ENCODE assay signal across 8 cellular contexts in the genomic region with DNA sequence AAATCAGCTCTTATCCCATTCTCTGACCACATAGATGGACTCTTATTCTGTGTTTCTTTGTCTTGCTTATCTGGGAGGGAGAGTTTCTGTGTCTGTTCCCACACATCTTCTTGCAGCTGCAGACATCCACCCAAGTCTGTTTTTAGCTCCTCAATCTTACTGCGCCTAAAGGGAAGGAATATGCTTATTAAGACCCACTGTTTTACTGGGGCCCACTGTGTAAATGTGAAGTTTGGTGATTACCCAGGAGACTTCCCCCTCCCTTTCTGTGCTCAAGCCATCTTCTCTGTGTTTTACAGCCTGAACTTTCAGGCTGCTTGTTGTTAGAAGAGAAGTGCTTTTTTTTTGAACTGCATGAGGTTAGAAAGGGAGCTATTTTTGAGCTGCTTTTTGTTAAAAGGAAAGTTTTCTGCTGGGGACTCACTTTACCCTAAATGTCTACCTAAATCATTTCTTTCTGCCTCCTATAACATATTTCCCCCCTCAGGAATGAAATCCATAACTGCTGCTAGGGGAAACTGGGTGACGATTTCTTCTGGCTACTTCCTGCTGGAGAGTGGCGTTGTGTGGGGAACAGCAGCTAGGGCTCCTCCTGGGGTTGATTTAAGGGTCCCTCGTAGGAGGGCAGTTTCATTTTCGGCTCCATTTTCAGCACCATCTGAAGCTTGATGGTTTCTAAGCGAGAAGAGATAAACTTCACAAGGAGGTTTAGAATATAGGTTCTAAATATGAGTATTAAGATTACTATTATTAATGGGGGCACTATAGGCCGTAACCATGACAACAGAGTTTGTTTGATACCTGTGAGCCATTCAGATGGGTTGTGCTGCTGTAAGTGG. TPM values are rescaled to one million over a fixed set of nuclear protein-coding genes. Genes with fewer than 3 reads are reported as not detected.
A peak's percentile ranks its signal among the peaks of the same experiment; 100 is the strongest.
DNase-seq lines count a peak whose midpoint lies in the region; ATAC-seq, FAIRE-seq and TF ChIP-seq lines count a peak whose summit lies in the region.

No MANE protein-coding gene starts in this region.

- H3K4me3 Mint-ChIP-seq in activated CD8-positive, alpha-beta T cell treated with anti-CD3 and anti-CD28 coated beads, Interleukin-2, amount 10 ng/mL, durations not matched to agents 7 days and 5 days, result peak overlapping the region; percentile 49
- H3K4me3 Mint-ChIP-seq in activated naive CD4-positive, alpha-beta T cell treated with anti-CD3 and anti-CD28 coated beads for 36 hours, result no peak overlapping the region

- H3K27me3 Mint-ChIP-seq in activated CD8-positive, alpha-beta T cell treated with anti-CD3 and anti-CD28 coated beads, Interleukin-2, amount 10 ng/mL, durations not matched to agents 7 days and 5 days (ENCODE audit: low read depth), result no peaks in the 10 kb centered on the region
- H3K27me3 Mint-ChIP-seq in activated naive CD4-positive, alpha-beta T cell treated with anti-CD3 and anti-CD28 coated beads for 36 hours (ENCODE audit: low read depth), result no peaks in the 10 kb centered on the region

- peak; percentile 47 for ATAC-seq in HG02623 (IDR thresholded peaks at IDR 0.05; ENCODE audit: unreplicated experiment)
- ATAC-seq in activated CD8-positive, alpha-beta T cell treated with anti-CD3 and anti-CD28 coated beads, Interleukin-2, amount 10 ng/mL, durations not matched to agents 7 days and 5 days, result no peak
- no peak for ATAC-seq in HepG2

- CTCF ChIA-PET in activated CD8-positive, alpha-beta T cell treated with anti-CD3 and anti-CD28 coated beads, Interleukin-2, amount 10 ng/mL, durations not matched to agents 7 days and 5 days (lab: Charles Lee), result interaction anchor here (0.8 to 3.1 kb wide), 7 partner anchors 10 to 225 kb away, joined by 3 to 20 read pairs (median 4); no protein-coding TSS in a partner anchor
- CTCF ChIA-PET in HepG2 (lab: Yijun Ruan, JAX; ENCODE audit: low intra/inter-chr PET ratio, low total read pairs), result no interaction called here
- CTCF ChIA-PET in activated naive CD4-positive, alpha-beta T cell treated with anti-CD3 and anti-CD28 coated beads for 36 hours (lab: Charles Lee), result interaction anchor here (1.2 kb wide), 1 partner anchor 27 kb away, joined by 3 read pairs; no protein-coding TSS in a partner anchor

- intact Hi-C loops in HepG2 (cut with micrococcal nuclease; ENCODE audit: unreplicated experiment), result loop anchor here (1.0 to 2.0 kb wide), 2 partner anchors 9 to 49 kb away; no protein-coding TSS in a partner anchor
- intact Hi-C loops in activated naive CD4-positive, alpha-beta T cell treated with anti-CD3 and anti-CD28 coated beads for 36 hours (cut with micrococcal nuclease), result no loop called here

- TF ChIP-seq RAD21 in HepG2 (CRISPR knock-in tag; IDR thresholded peaks at IDR 0.05), result no peak

- no peak overlapping the region for H3K27ac Mint-ChIP-seq in activated CD8-positive, alpha-beta T cell treated with anti-CD3 and anti-CD28 coated beads, Interleukin-2, amount 10 ng/mL, durations not matched to agents 7 days and 5 days
- no peak overlapping the region for H3K27ac Mint-ChIP-seq in activated naive CD4-positive, alpha-beta T cell treated with anti-CD3 and anti-CD28 coated beads for 36 hours

- WGBS in HepG2 (ENCODE audit: low lambda C conversion rate), result 94% methylated on average over 7 of the region's 7 CpGs
- 25% methylated on average over 7 of the region's 7 CpGs for WGBS in tibial nerve, 2 donors

- H3K36me3 ChIP-seq in GM06990 (ENCODE audit: control insufficient read depth, insufficient read depth, low read length) (no peaks in the 10 kb centered on the region; the same call in 1 of the 2 replicates), HepG2 (replicated peaks in 1 of 2; ENCODE audit: control insufficient read depth in 1 of 2, insufficient read depth in 2 of 2, low read length in 2 of 2) (peaks cover 15 to 56% of the 10 kb centered on the region in 2 experiments), tibial nerve (peaks cover 0 to 17% (median 0%) of the 10 kb centered on the region in 3 donors)

- no peak overlapping the region for H2AFZ ChIP-seq in HepG2 (ENCODE audit: low read length)

- peaks cover 21% of the 10 kb centered on the region for H3K4me1 Mint-ChIP-seq in activated CD8-positive, alpha-beta T cell treated with anti-CD3 and anti-CD28 coated beads, Interleukin-2, amount 10 ng/mL, durations not matched to agents 7 days and 5 days (ENCODE audit: low read depth)
- H3K4me1 Mint-ChIP-seq in activated naive CD4-positive, alpha-beta T cell treated with anti-CD3 and anti-CD28 coated beads for 36 hours (ENCODE audit: low read depth), result peaks cover 8% of the 10 kb centered on the region

- H3K27me3 ChIP-seq in GM06990 (replicated peaks; ENCODE audit: control insufficient read depth, insufficient read depth, low read length) (no peaks in the 10 kb centered on the region), HepG2 (ENCODE audit: control insufficient read depth in 1 of 2, insufficient read depth in 2 of 2, low read length in 2 of 2) (no peaks in the 10 kb centered on the region), tibial nerve (no peaks in the 10 kb centered on the region)

- no TSS peak for BruUV-seq in HepG2 (replicated peaks; lab: Mats Ljungman, UMichigan)

- H3K4me2 ChIP-seq in HepG2 (ENCODE audit: low read depth, low read length), result no peak overlapping the region

- H3K9me3 Mint-ChIP-seq in activated CD8-positive, alpha-beta T cell treated with anti-CD3 and anti-CD28 coated beads, Interleukin-2, amount 10 ng/mL, durations not matched to agents 7 days and 5 days (ENCODE audit: insufficient read depth), result no peaks in the 10 kb centered on the region
- H3K9me3 Mint-ChIP-seq in activated naive CD4-positive, alpha-beta T cell treated with anti-CD3 and anti-CD28 coated beads for 36 hours, result no peaks in the 10 kb centered on the region

- peaks cover 12% of the 10 kb centered on the region for H3K36me3 Mint-ChIP-seq in activated CD8-positive, alpha-beta T cell treated with anti-CD3 and anti-CD28 coated beads, Interleukin-2, amount 10 ng/mL, durations not matched to agents 7 days and 5 days (ENCODE audit: low read depth)
- peaks cover 3% of the 10 kb centered on the region for H3K36me3 Mint-ChIP-seq in activated naive CD4-positive, alpha-beta T cell treated with anti-CD3 and anti-CD28 coated beads for 36 hours (ENCODE audit: low read depth)

- TF ChIP-seq EP300 in HepG2 (IDR thresholded peaks at IDR 0.05; ENCODE audit: low read depth in 2 of 2, low read length in 2 of 2), result no peak
- TF ChIP-seq EP300 in HepG2 (CRISPR knock-in tag; IDR thresholded peaks at IDR 0.05; ENCODE audit: borderline replicate concordance), result no peak
- TF ChIP-seq EP300 in tibial nerve (IDR thresholded peaks at IDR 0.05), result no peak

- in situ Hi-C loops in HepG2 (cut with HindIII; ENCODE audit: extremely low pct_ligation_motif_present, low pct_unique_long_range_greater_than_20kb), result no loop called here

- H3K4me1 ChIP-seq in HepG2 (ENCODE audit: insufficient read depth, low read length), result peaks cover 35% of the 10 kb centered on the region
- H3K4me1 ChIP-seq in tibial nerve, result peaks cover 0 to 35% (median 21%) of the 10 kb centered on the region in 4 donors

- H3K4me3 ChIP-seq in GM06990 (replicated peaks; ENCODE audit: low read depth, low read length), result peak overlapping the region; percentile 36
- H3K4me3 ChIP-seq in HepG2 (replicated peaks in 1 of 3; ENCODE audit: insufficient read depth in 1 of 3, low read depth in 2 of 3, low read length in 3 of 3), result no peak overlapping the region
- H3K4me3 ChIP-seq in tibial nerve, result peak overlapping the region in 1 of 4 donors; percentile 19

- H4K20me1 ChIP-seq in HepG2 (ENCODE audit: insufficient read depth, low read length), result no peaks in the 10 kb centered on the region

- TF ChIP-seq POLR2A in HepG2 (IDR thresholded peaks at IDR 0.05; ENCODE audit: insufficient read depth in 1 of 2, low read depth in 2 of 2, low read length in 2 of 2), result no peak
- TF ChIP-seq POLR2A in tibial nerve (IDR thresholded peaks at IDR 0.05), result no peak

- no peaks in the 10 kb centered on the region for H3K79me2 ChIP-seq in HepG2 (ENCODE audit: insufficient read depth, low read length)

- H3K9ac ChIP-seq in HepG2 (ENCODE audit: insufficient read depth, low read depth, low read length), result no peak overlapping the region

- POLR2A ChIA-PET in activated CD8-positive, alpha-beta T cell treated with anti-CD3 and anti-CD28 coated beads, Interleukin-2, amount 10 ng/mL, durations not matched to agents 7 days and 5 days (lab: Charles Lee), result no interaction called here
- POLR2A ChIA-PET in HepG2 (lab: Yijun Ruan, JAX), result interaction anchor here (1.4 kb wide), 1 partner anchor 48 kb away, joined by 8 read pairs; the partner anchor contains the start of gene ANXA4

- H3K9me3 ChIP-seq in HepG2 (ENCODE audit: low read length), result no peaks in the 10 kb centered on the region
- no peaks in the 10 kb centered on the region for H3K9me3 ChIP-seq in tibial nerve

- no peak for FAIRE-seq in HepG2 (lab: Jason Lieb, UNC)

- TF ChIP-seq CTCF in GM06990 (IDR thresholded peaks at IDR 0.05; ENCODE audit: insufficient read depth, low read length, poor library complexity, severe bottlenecking) (no peak), HepG2 (CRISPR knock-in tag; IDR thresholded peaks at IDR 0.05) (no peak), tibial nerve (IDR thresholded peaks at IDR 0.05) (no peak)

- H3K27ac ChIP-seq in HepG2 (ENCODE audit: extremely low read length, insufficient read depth, low read length) (no peak overlapping the region), tibial nerve (peak overlapping the region; percentile 52 to 88 (median 70))

- no peak for DNase-seq in GM06990 (ENCODE audit: extremely low read depth, insufficient read length)
- DNase-seq in activated CD8-positive, alpha-beta T cell treated with anti-CD3 and anti-CD28 coated beads, Interleukin-2, amount 10 ng/mL, durations not matched to agents 7 days and 5 days, result no peak
- no peak for DNase-seq in HepG2 (ENCODE audit: low spot score)
- no peak for DNase-seq in tibial nerve (ENCODE audit: low spot score in 2 of 2)
- no peak for DNase-seq in middle frontal gyrus (ENCODE audit: extremely low spot score, low spot score)
- no peak for DNase-seq in AML-193 (lab: John Stamatoyannopoulos, UW)
- no peak for DNase-seq in activated naive CD4-positive, alpha-beta T cell treated with anti-CD3 and anti-CD28 coated beads for 36 hours

RNA-seq across cellular contexts. Expression of gene GMCL1, which starts 39.5 kb away (rescaled TPM):
- total RNA-seq in activated CD8-positive, alpha-beta T cell treated with anti-CD3 and anti-CD28 coated beads, Interleukin-2, amount 10 ng/mL, durations not matched to agents 7 days and 5 days, result 10 to 100 TPM; 25.4 to 31.6 TPM
- total RNA-seq in HepG2 (2016; rRNA removed; fragmentation: Illumina TruSeq; extraction: Trizol), result 18.7 and 24.0 TPM in 2 replicates
- total RNA-seq in HepG2 (2016; cell fraction: cytosol; rRNA removed; fragmentation: Illumina TruSeq; extraction: Trizol; ENCODE audit: low read depth), result 4.9 and 5.0 TPM in 2 replicates
- 19.7 and 21.7 TPM in 2 replicates for total RNA-seq in HepG2 (2016; cell fraction: insoluble cytoplasmic fraction; rRNA removed; fragmentation: Illumina TruSeq; extraction: Trizol)
- total RNA-seq in HepG2 (2016; cell fraction: membrane; rRNA removed; fragmentation: Illumina TruSeq; extraction: Trizol), result 16.6 and 19.2 TPM in 2 replicates
- 19.6 and 26.0 TPM in 2 replicates for total RNA-seq in HepG2 (2016; cell fraction: nucleus; rRNA removed; fragmentation: Illumina TruSeq; extraction: Trizol)
- polyA plus RNA-seq in HepG2 (2011; rRNA removed), result 13.3 and 24.0 TPM in 2 replicates
- polyA plus RNA-seq in HepG2 (2011; cell fraction: cytosol; rRNA removed), result 6.6 and 11.0 TPM in 2 replicates
- polyA plus RNA-seq in HepG2 (2011; cell fraction: nucleus; rRNA removed), result 6.5 and 10.4 TPM in 2 replicates
- polyA plus RNA-seq in HepG2 (2012), result 13.2 and 20.8 TPM in 2 replicates
- polyA plus RNA-seq in HepG2 (2016; cell fraction: cytosol; fragmentation: Illumina TruSeq; extraction: Trizol; ENCODE audit: low read depth), result 3.7 and 4.0 TPM in 2 replicates
- polyA plus RNA-seq in HepG2 (2016; cell fraction: insoluble cytoplasmic fraction; fragmentation: Illumina TruSeq; extraction: Trizol; ENCODE audit: low read depth), result 28.8 and 30.2 TPM in 2 replicates
- 15.5 and 15.6 TPM in 2 replicates for polyA plus RNA-seq in HepG2 (2016; cell fraction: membrane; fragmentation: Illumina TruSeq; extraction: Trizol; ENCODE audit: low read depth)
- 30.9 and 40.5 TPM in 2 replicates for polyA plus RNA-seq in HepG2 (2016; cell fraction: nucleus; fragmentation: Illumina TruSeq; extraction: Trizol; ENCODE audit: insufficient read depth, low read depth)
- 3.9 and 9.7 TPM in 2 replicates for polyA minus RNA-seq in HepG2 (2011; rRNA and poly(A)+ RNA removed; ENCODE audit: low replicate concordance)
- 10.1 and 12.1 TPM in 2 replicates for polyA minus RNA-seq in HepG2 (2011; cell fraction: cytosol; rRNA and poly(A)+ RNA removed)
- 15.8 and 18.9 TPM in 2 replicates for polyA minus RNA-seq in HepG2 (2011; cell fraction: nucleus; rRNA and poly(A)+ RNA removed)
- 10 to 100 TPM; 11.2 to 20.1 (median 15.5) TPM for total RNA-seq in tibial nerve
- 10 to 100 TPM; 15.9 to 19.4 TPM for total RNA-seq in activated naive CD4-positive, alpha-beta T cell treated with anti-CD3 and anti-CD28 coated beads for 36 hours

RNA-seq across cellular contexts. Expression of gene ANXA4, which starts 48.0 kb away (rescaled TPM):
- 10 to 100 TPM; 53.5 to 59.5 TPM for total RNA-seq in activated CD8-positive, alpha-beta T cell treated with anti-CD3 and anti-CD28 coated beads, Interleukin-2, amount 10 ng/mL, durations not matched to agents 7 days and 5 days
- 155 and 237 TPM in 2 replicates for total RNA-seq in HepG2 (2016; rRNA removed; fragmentation: Illumina TruSeq; extraction: Trizol)
- total RNA-seq in HepG2 (2016; cell fraction: cytosol; rRNA removed; fragmentation: Illumina TruSeq; extraction: Trizol; ENCODE audit: low read depth), result 17.9 and 22.8 TPM in 2 replicates
- total RNA-seq in HepG2 (2016; cell fraction: insoluble cytoplasmic fraction; rRNA removed; fragmentation: Illumina TruSeq; extraction: Trizol), result 161 and 233 TPM in 2 replicates
- 40.1 and 41.9 TPM in 2 replicates for total RNA-seq in HepG2 (2016; cell fraction: membrane; rRNA removed; fragmentation: Illumina TruSeq; extraction: Trizol)
- total RNA-seq in HepG2 (2016; cell fraction: nucleus; rRNA removed; fragmentation: Illumina TruSeq; extraction: Trizol), result 65.6 and 74.7 TPM in 2 replicates
- polyA plus RNA-seq in HepG2 (2011; rRNA removed), result 147 and 168 TPM in 2 replicates
- 87.5 and 190 TPM in 2 replicates for polyA plus RNA-seq in HepG2 (2011; cell fraction: cytosol; rRNA removed)
- 143 and 171 TPM in 2 replicates for polyA plus RNA-seq in HepG2 (2011; cell fraction: nucleus; rRNA removed)
- polyA plus RNA-seq in HepG2 (2012), result 61.9 and 99.0 TPM in 2 replicates
- 31.6 and 32.5 TPM in 2 replicates for polyA plus RNA-seq in HepG2 (2016; cell fraction: cytosol; fragmentation: Illumina TruSeq; extraction: Trizol; ENCODE audit: low read depth)
- polyA plus RNA-seq in HepG2 (2016; cell fraction: insoluble cytoplasmic fraction; fragmentation: Illumina TruSeq; extraction: Trizol; ENCODE audit: low read depth), result 346 and 367 TPM in 2 replicates
- polyA plus RNA-seq in HepG2 (2016; cell fraction: membrane; fragmentation: Illumina TruSeq; extraction: Trizol; ENCODE audit: low read depth), result 39.4 and 42.7 TPM in 2 replicates
- polyA plus RNA-seq in HepG2 (2016; cell fraction: nucleus; fragmentation: Illumina TruSeq; extraction: Trizol; ENCODE audit: insufficient read depth, low read depth), result 146 and 162 TPM in 2 replicates
- 48.3 and 195 TPM in 2 replicates for polyA minus RNA-seq in HepG2 (2011; rRNA and poly(A)+ RNA removed; ENCODE audit: low replicate concordance)
- polyA minus RNA-seq in HepG2 (2011; cell fraction: cytosol; rRNA and poly(A)+ RNA removed), result 90.7 and 108 TPM in 2 replicates
- 70.5 and 74.0 TPM in 2 replicates for polyA minus RNA-seq in HepG2 (2011; cell fraction: nucleus; rRNA and poly(A)+ RNA removed)
- 10 to 100 TPM; 61.8 to 79.4 (median 73.9) TPM for total RNA-seq in tibial nerve
- total RNA-seq in activated naive CD4-positive, alpha-beta T cell treated with anti-CD3 and anti-CD28 coated beads for 36 hours, result 10 to 100 TPM; 21.4 to 23.9 TPM
